6 cellular contexts compared by ENCODE assay signal in genomic region chr12:57129311-57130288, GRCh38. TPM values are rescaled to one million over a fixed set of nuclear protein-coding genes. Genes with fewer than 3 reads are reported as not detected.
DNase-seq lines count a peak whose midpoint lies in the region; ATAC-seq, FAIRE-seq and TF ChIP-seq lines count a peak whose summit lies in the region.

No MANE protein-coding gene starts in this region.

- H3K4me2 ChIP-seq in SK-N-SH, result peak overlapping the region; percentile 99

- no peaks in the 10 kb centered on the region for H3K9me2 ChIP-seq in SK-N-SH

- POLR2A ChIA-PET in SK-N-SH (lab: Yijun Ruan, JAX), result interaction anchor here (2.3 to 3.4 kb wide), 2 partner anchors 12 to 45 kb away, joined by 4 to 23 read pairs; no protein-coding TSS in a partner anchor

- H2AFZ ChIP-seq in SK-N-SH (ENCODE audit: low read depth), result peak overlapping the region; percentile 38; the same call in 1 of the 2 replicates

- H3K9me3 ChIP-seq in SK-N-SH, result no peaks in the 10 kb centered on the region
- H3K9me3 ChIP-seq in kidney (ENCODE audit: control insufficient read depth in 1 of 2, low read length in 2 of 2), result no peaks in the 10 kb centered on the region

- CTCF ChIA-PET in SK-N-SH (lab: Yijun Ruan, JAX), result interaction anchor here (0.8 to 23.5 kb wide), 12 partner anchors 12 to 113 kb away, joined by 3 to 643 read pairs (median 8); partner anchors contain the start of genes LRP1-AS and STAT6

- peaks cover 34% of the 10 kb centered on the region for H4K20me1 ChIP-seq in SK-N-SH (ENCODE audit: insufficient read depth)

- peak overlapping the region in 1 of 2 experiments; percentile 88; a peak in 2 of 4 replicates for H3K27ac ChIP-seq in SK-N-SH (ENCODE audit: low read depth in 2 of 2, low read length in 1 of 2)
- H3K27ac ChIP-seq in kidney (ENCODE audit: low read depth in 2 of 2, low read length in 2 of 2), result peak overlapping the region; percentile 43 to 84

- peak; percentile 39 for DNase-seq in AG08395 (ENCODE audit: low spot score)
- DNase-seq in SK-N-SH, result peak; percentile 66
- no peak for DNase-seq in kidney
- DNase-seq in stimulated activated CD4-positive, alpha-beta T cell treated with anti-CD3 and anti-CD28 coated beads, Interleukin-15, amount 100 ng/mL, for 24 hours, result no peak
- DNase-seq in epidermal melanocyte (ENCODE audit: insufficient read length, low spot score), result no peak

- intact Hi-C loops in kidney (cut with DNase I), result no loop called here

- no peaks in the 10 kb centered on the region for H3K27me3 ChIP-seq in SK-N-SH (ENCODE audit: insufficient read depth)

- no peak for ATAC-seq in HG03378 (IDR thresholded peaks at IDR 0.05; ENCODE audit: unreplicated experiment)

- WGBS in SK-N-SH (ENCODE audit: low lambda C conversion rate), result 18% methylated on average over 9 of the region's 12 CpGs

- peaks cover 57% of the 10 kb centered on the region for H3K79me2 ChIP-seq in SK-N-SH (ENCODE audit: insufficient read depth)

- H3K4me3 ChIP-seq in SK-N-SH (ENCODE audit: low read depth in 2 of 2, low read length in 1 of 2), result peak overlapping the region; percentile 87 to 96
- H3K4me3 ChIP-seq in kidney (ENCODE audit: low read length in 2 of 2), result peak overlapping the region; percentile 28 to 91

- H3K36me3 ChIP-seq in SK-N-SH (replicated peaks in 1 of 2; ENCODE audit: control insufficient read depth in 1 of 2, insufficient read depth in 2 of 2, low read length in 1 of 2) (no peaks in the 10 kb centered on the region), kidney (ENCODE audit: control insufficient read depth in 1 of 2, insufficient read depth in 2 of 2, low read length in 2 of 2) (no peaks in the 10 kb centered on the region)

- H3K4me1 ChIP-seq in SK-N-SH (ENCODE audit: control insufficient read depth in 1 of 2, insufficient read depth in 2 of 2, low read depth in 1 of 2, low read length in 1 of 2) (peaks cover 35 to 53% of the 10 kb centered on the region in 2 experiments), kidney (ENCODE audit: control insufficient read depth in 1 of 2, insufficient read depth in 1 of 2, low read depth in 1 of 2, low read length in 2 of 2) (peaks cover 10 to 21% of the 10 kb centered on the region in 2 donors)

- no peak for TF ChIP-seq EP300 in SK-N-SH (IDR thresholded peaks at IDR 0.05; ENCODE audit: borderline replicate concordance in 1 of 2, low read depth in 1 of 2, low read length in 1 of 2)

- no peak for FAIRE-seq in kidney (lab: Jason Lieb, UNC)

- peaks cover 5% of the 10 kb centered on the region for H3F3A ChIP-seq in SK-N-SH (replicated peaks; ENCODE audit: insufficient read depth)

- H3K9ac ChIP-seq in SK-N-SH (peak overlapping the region; percentile 80), kidney (ENCODE audit: low read length in 2 of 2) (peak overlapping the region; percentile 39 to 61)

- TF ChIP-seq CTCF in SK-N-SH (IDR thresholded peaks at IDR 0.05) (no peak), kidney (IDR thresholded peaks at IDR 0.05; ENCODE audit: borderline replicate concordance, extremely low read depth, insufficient read depth) (no peak)

- no peak for TF ChIP-seq RAD21 in SK-N-SH (IDR thresholded peaks at IDR 0.05; ENCODE audit: low read length)

TF ChIP-seq in SK-N-SH, 30 proteins besides CTCF, POLR2A, EP300 and RAD21 (continues in another document):
- no peak for TF ChIP-seq ELF1 (IDR thresholded peaks at IDR 0.05)
- no peak for TF ChIP-seq REST (IDR thresholded peaks at IDR 0.05; ENCODE audit: low read depth, low read length)
- TF ChIP-seq RCOR1 (IDR thresholded peaks at IDR 0.05; ENCODE audit: low read length), result no peak
- TF ChIP-seq USF1 (IDR thresholded peaks at IDR 0.05; ENCODE audit: borderline replicate concordance, low read depth), result no peak
- no peak for TF ChIP-seq FOXM1 (IDR thresholded peaks at IDR 0.05; ENCODE audit: low read depth)
- TF ChIP-seq SIN3A (IDR thresholded peaks at IDR 0.05; ENCODE audit: borderline replicate concordance, low read depth, low read length), result no peak
- no peak for TF ChIP-seq RXRA (IDR thresholded peaks at IDR 0.05; ENCODE audit: borderline replicate concordance, low read depth)
- no peak for TF ChIP-seq GATA2 (CRISPR knock-in tag; IDR thresholded peaks at IDR 0.05)
- no peak for TF ChIP-seq PBX3 (IDR thresholded peaks at IDR 0.05)
- no peak for TF ChIP-seq MXI1 (IDR thresholded peaks at IDR 0.05; ENCODE audit: low read depth, low read length)
- no peak for TF ChIP-seq TEAD4 (IDR thresholded peaks at IDR 0.05; ENCODE audit: borderline replicate concordance, insufficient read depth)
- TF ChIP-seq GABPA (IDR thresholded peaks at IDR 0.05; ENCODE audit: low read depth), result no peak
- no peak for TF ChIP-seq TAF1 (IDR thresholded peaks at IDR 0.05; ENCODE audit: borderline replicate concordance, low read depth, low read length)
- TF ChIP-seq CHD2 (IDR thresholded peaks at IDR 0.05; ENCODE audit: low read length, partially characterized antibody), result no peak
- no peak for TF ChIP-seq POLR2AphosphoS5 (IDR thresholded peaks at IDR 0.05; ENCODE audit: low read depth, low read length)
- TF ChIP-seq YY1 (IDR thresholded peaks at IDR 0.05; ENCODE audit: low read depth), result no peak

RNA-seq across cellular contexts. Expression of gene LRP1, which starts 1.3 kb away (rescaled TPM):
- polyA plus RNA-seq in SK-N-SH (2012; rRNA removed) (18.8 and 55.0 TPM in 2 replicates), kidney (ENCODE audit: insufficient read depth, low read depth, low replicate concordance) (18.7 TPM)
- 22.3 and 34.9 TPM in 2 replicates for polyA plus RNA-seq in SK-N-SH (2012; cell fraction: cytosol; rRNA removed)
- 127 and 168 TPM in 2 replicates for polyA plus RNA-seq in SK-N-SH (2012; cell fraction: nucleus; rRNA removed)
- total RNA-seq in kidney, result 121 TPM

RNA-seq across cellular contexts. Expression of gene LRP1-AS, which starts 17.8 kb away (rescaled TPM):
- polyA plus RNA-seq in SK-N-SH (2012; rRNA removed) (not detected in 2 replicates), kidney (ENCODE audit: insufficient read depth, low read depth, low replicate concordance) (not detected)
- not detected in 2 replicates for polyA plus RNA-seq in SK-N-SH (2012; cell fraction: cytosol; rRNA removed)
- polyA plus RNA-seq in SK-N-SH (2012; cell fraction: nucleus; rRNA removed), result not detected in 2 replicates
- total RNA-seq in kidney, result not detected

RNA-seq across cellular contexts. Expression of gene STAT6, which starts 18.4 kb away (rescaled TPM):
- polyA plus RNA-seq in SK-N-SH (2012; rRNA removed) (0.15 and 0.42 TPM in 2 replicates), kidney (ENCODE audit: insufficient read depth, low read depth, low replicate concordance) (74.8 TPM)
- 0.05 and 0.19 TPM in 2 replicates for polyA plus RNA-seq in SK-N-SH (2012; cell fraction: cytosol; rRNA removed)
- 0.73 and 0.83 TPM in 2 replicates for polyA plus RNA-seq in SK-N-SH (2012; cell fraction: nucleus; rRNA removed)
- 232 TPM for total RNA-seq in kidney

RNA-seq across cellular contexts. Expression of gene NAB2, which starts 40.7 kb away (rescaled TPM):
- 23.7 and 24.9 TPM in 2 replicates for polyA plus RNA-seq in SK-N-SH (2012; rRNA removed)
- 12.7 and 18.9 TPM in 2 replicates for polyA plus RNA-seq in SK-N-SH (2012; cell fraction: cytosol; rRNA removed)
- 24.3 and 28.0 TPM in 2 replicates for polyA plus RNA-seq in SK-N-SH (2012; cell fraction: nucleus; rRNA removed)
- 28.0 TPM for total RNA-seq in kidney
- 13.9 TPM for polyA plus RNA-seq in kidney (ENCODE audit: insufficient read depth, low read depth, low replicate concordance)

RNA-seq across cellular contexts. Expression of gene NEMP1, which starts 51.0 kb away (rescaled TPM):
- polyA plus RNA-seq in SK-N-SH (2012; rRNA removed), result 6.2 and 8.8 TPM in 2 replicates
- 7.0 and 7.1 TPM in 2 replicates for polyA plus RNA-seq in SK-N-SH (2012; cell fraction: cytosol; rRNA removed)
- polyA plus RNA-seq in SK-N-SH (2012; cell fraction: nucleus; rRNA removed), result 13.4 and 24.8 TPM in 2 replicates
- 10.3 TPM for total RNA-seq in kidney
- 2.1 TPM for polyA plus RNA-seq in kidney (ENCODE audit: insufficient read depth, low read depth, low replicate concordance)

Comparison
In these comparisons a context has a peak if more than half of its experiments do, and no peak if none do; other contexts are left out.
1. DNase-seq: peak in AG08395 (single experiment) and SK-N-SH (single experiment); none in kidney (single experiment), stimulated activated CD4-positive, alpha-beta T cell treated with anti-CD3 and anti-CD28 coated beads, Interleukin-15, amount 100 ng/mL, for 24 hours (single experiment) and epidermal melanocyte (single experiment).
2. RNA of gene STAT6, which starts 18.4 kb away (polyA plus RNA-seq): 74.8 TPM in kidney (single experiment); 0.05 to 0.83 TPM in SK-N-SH; every median in the first group is over 10 times any median in the second.